In genomic region chr3:24565053-24565452, GRCh38 we compare ENCODE assay signal across 1 cellular context.
TF ChIP-seq lines count a peak whose summit lies in the region.

No MANE protein-coding gene starts in this region.

TF ChIP-seq in K562, 482 proteins besides CTCF, POLR2A, EP300 and RAD21 (continued from another document):
- TF ChIP-seq ARID3B (CRISPR knock-in tag; IDR thresholded peaks at IDR 0.05; ENCODE audit: borderline replicate concordance), result no peak
- TF ChIP-seq HDAC3 (IDR thresholded peaks at IDR 0.05; ENCODE audit: borderline replicate concordance, partially characterized antibody), result no peak
- TF ChIP-seq NELFE (IDR thresholded peaks at IDR 0.05; ENCODE audit: insufficient read depth, insufficient read length), result no peak
- TF ChIP-seq CREBBP (IDR thresholded peaks at IDR 0.05; ENCODE audit: low read depth, low read length), result no peak
- no peak for TF ChIP-seq PKNOX1 (IDR thresholded peaks at IDR 0.05)
- TF ChIP-seq CBX3 (IDR thresholded peaks at IDR 0.05; ENCODE audit: borderline replicate concordance in 1 of 2, low read length in 2 of 2), result peak in 1 of 2 experiments; percentile 21; a peak in 1 of 3 replicates
- TF ChIP-seq ZFX (CRISPR knock-in tag; IDR thresholded peaks at IDR 0.05), result no peak
- TF ChIP-seq BRCA1 (IDR thresholded peaks at IDR 0.05), result no peak
- TF ChIP-seq BRCA1 (CRISPR knock-in tag; IDR thresholded peaks at IDR 0.05), result no peak
- no peak for TF ChIP-seq TCF7L2 (IDR thresholded peaks at IDR 0.05; ENCODE audit: low read depth, low read length)
- TF ChIP-seq ZNF274 (IDR thresholded peaks at IDR 0.05; ENCODE audit: borderline replicate concordance, low read depth, low read length), result no peak
- TF ChIP-seq TFAP4 (CRISPR knock-in tag; IDR thresholded peaks at IDR 0.05; ENCODE audit: borderline replicate concordance), result no peak
- no peak for TF ChIP-seq E2F5 (CRISPR knock-in tag; IDR thresholded peaks at IDR 0.05)
- TF ChIP-seq HNRNPLL (IDR thresholded peaks at IDR 0.05; ENCODE audit: low read depth, low read length, poor library complexity, severe bottlenecking), result no peak
- no peak for TF ChIP-seq ZNF41 (CRISPR knock-in tag; conservative IDR thresholded peaks at IDR 0.05)
- no peak for TF ChIP-seq PURB (CRISPR knock-in tag; IDR thresholded peaks at IDR 0.05; ENCODE audit: low read depth)
- peak; percentile 90 for TF ChIP-seq RBM25 (IDR thresholded peaks at IDR 0.05; ENCODE audit: low read depth, low read length, severe bottlenecking)
- no peak for TF ChIP-seq NFATC3 (IDR thresholded peaks at IDR 0.05)
- no peak for TF ChIP-seq NR4A1 (CRISPR knock-in tag; IDR thresholded peaks at IDR 0.05)
- TF ChIP-seq NR4A1 (tag; IDR thresholded peaks at IDR 0.05), result no peak
- peak; percentile 35 to 40; a peak in 1 of 4 replicates for TF ChIP-seq KDM1A (IDR thresholded peaks at IDR 0.05)
- no peak for TF ChIP-seq ZFP36 (IDR thresholded peaks at IDR 0.05; ENCODE audit: low read depth, low read length, partially characterized antibody)
- no peak for TF ChIP-seq CREB1 (IDR thresholded peaks at IDR 0.05)
- no peak for TF ChIP-seq CREB1 (CRISPR knock-in tag; IDR thresholded peaks at IDR 0.05)
- no peak for TF ChIP-seq SFPQ (IDR thresholded peaks at IDR 0.05; ENCODE audit: low read depth, low read length)
- TF ChIP-seq PBX2 (CRISPR knock-in tag; IDR thresholded peaks at IDR 0.05; ENCODE audit: low read depth), result no peak
- TF ChIP-seq PBX2 (tag; conservative IDR thresholded peaks at IDR 0.05; ENCODE audit: low read depth), result no peak
- 0 out of 2 replicates have a peak, but pooled peaks have one; percentile 16 for TF ChIP-seq CHAMP1 (IDR thresholded peaks at IDR 0.05)
- TF ChIP-seq FOSL1 (tag; conservative IDR thresholded peaks at IDR 0.05), result no peak
- TF ChIP-seq STAT5A (IDR thresholded peaks at IDR 0.05; ENCODE audit: borderline replicate concordance, low read length), result no peak
- no peak for TF ChIP-seq ZNF408 (CRISPR knock-in tag; IDR thresholded peaks at IDR 0.05; ENCODE audit: low read depth)
- TF ChIP-seq GTF3C2 (IDR thresholded peaks at IDR 0.05; ENCODE audit: borderline replicate concordance, extremely low read depth, insufficient read length), result no peak
- TF ChIP-seq RBM22 (IDR thresholded peaks at IDR 0.05; ENCODE audit: low read depth, low read length, poor library complexity, severe bottlenecking), result no peak
- no peak for TF ChIP-seq SMAD2 (IDR thresholded peaks at IDR 0.05; ENCODE audit: low read depth, low read length)
- no peak for TF ChIP-seq ZBED1 (IDR thresholded peaks at IDR 0.05)
- TF ChIP-seq PTBP1 (IDR thresholded peaks at IDR 0.05; ENCODE audit: low read depth, low read length), result no peak
- peak; percentile 52; the same call in 1 of the 2 replicates for TF ChIP-seq BCOR (IDR thresholded peaks at IDR 0.05)
- peak; percentile 64; the same call in 1 of the 2 replicates for TF ChIP-seq TRIM28 (IDR thresholded peaks at IDR 0.05)
- TF ChIP-seq LEF1 (IDR thresholded peaks at IDR 0.05), result no peak
